In the genomic region with DNA sequence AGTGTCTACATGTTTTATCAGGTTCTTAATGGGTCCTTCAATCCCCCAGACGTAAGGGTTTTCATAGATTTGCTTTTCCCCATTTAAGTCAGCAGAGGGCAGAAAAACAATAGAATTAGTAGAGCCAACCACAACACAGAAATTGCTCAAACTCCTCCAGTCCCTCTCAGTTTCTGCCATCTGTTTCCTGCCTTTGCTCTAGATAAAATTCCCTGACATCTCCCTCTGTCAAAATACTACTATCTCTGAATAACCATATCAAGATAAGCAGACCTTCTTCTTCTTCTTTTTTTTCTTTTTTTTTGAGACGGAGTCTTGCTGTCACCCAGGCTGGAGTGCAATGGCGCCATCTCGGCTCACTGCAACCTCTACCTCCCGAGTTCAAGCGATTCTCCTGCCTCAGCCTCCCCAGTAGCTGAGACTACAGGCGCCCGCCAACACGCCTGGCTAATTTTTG, we compare ENCODE assay signal across 2 cellular contexts.
TF ChIP-seq lines count a peak whose summit lies in the region.
"Not testable (repeated sequence)": the region's sequence is repeated elsewhere in the genome, so short reads cannot be mapped to it uniquely, and the experiment has no call there.

No MANE protein-coding gene starts in this region.

TF ChIP-seq in HEK293, 187 proteins besides CTCF, POLR2A, EP300 and RAD21:
- peak; percentile 68 for TF ChIP-seq ZNF654 (tag by site-specific recombination; IDR thresholded peaks at IDR 0.05; ENCODE audit: low read depth)

TF ChIP-seq in K562, 482 proteins besides CTCF, POLR2A, EP300 and RAD21 (continues in another document):
- TF ChIP-seq STAT5A (IDR thresholded peaks at IDR 0.05; ENCODE audit: borderline replicate concordance, low read length) = peak; percentile 67; the same call in 1 of the 2 replicates
- TF ChIP-seq HDAC3 (IDR thresholded peaks at IDR 0.05; ENCODE audit: borderline replicate concordance, partially characterized antibody) = peak; percentile 62
- TF ChIP-seq MTA2 (IDR thresholded peaks at IDR 0.05; ENCODE audit: low read depth) = peak; percentile 91
- TF ChIP-seq TEAD2 (tag; IDR thresholded peaks at IDR 0.05) = peak; percentile 79
- TF ChIP-seq, protein P1, sequence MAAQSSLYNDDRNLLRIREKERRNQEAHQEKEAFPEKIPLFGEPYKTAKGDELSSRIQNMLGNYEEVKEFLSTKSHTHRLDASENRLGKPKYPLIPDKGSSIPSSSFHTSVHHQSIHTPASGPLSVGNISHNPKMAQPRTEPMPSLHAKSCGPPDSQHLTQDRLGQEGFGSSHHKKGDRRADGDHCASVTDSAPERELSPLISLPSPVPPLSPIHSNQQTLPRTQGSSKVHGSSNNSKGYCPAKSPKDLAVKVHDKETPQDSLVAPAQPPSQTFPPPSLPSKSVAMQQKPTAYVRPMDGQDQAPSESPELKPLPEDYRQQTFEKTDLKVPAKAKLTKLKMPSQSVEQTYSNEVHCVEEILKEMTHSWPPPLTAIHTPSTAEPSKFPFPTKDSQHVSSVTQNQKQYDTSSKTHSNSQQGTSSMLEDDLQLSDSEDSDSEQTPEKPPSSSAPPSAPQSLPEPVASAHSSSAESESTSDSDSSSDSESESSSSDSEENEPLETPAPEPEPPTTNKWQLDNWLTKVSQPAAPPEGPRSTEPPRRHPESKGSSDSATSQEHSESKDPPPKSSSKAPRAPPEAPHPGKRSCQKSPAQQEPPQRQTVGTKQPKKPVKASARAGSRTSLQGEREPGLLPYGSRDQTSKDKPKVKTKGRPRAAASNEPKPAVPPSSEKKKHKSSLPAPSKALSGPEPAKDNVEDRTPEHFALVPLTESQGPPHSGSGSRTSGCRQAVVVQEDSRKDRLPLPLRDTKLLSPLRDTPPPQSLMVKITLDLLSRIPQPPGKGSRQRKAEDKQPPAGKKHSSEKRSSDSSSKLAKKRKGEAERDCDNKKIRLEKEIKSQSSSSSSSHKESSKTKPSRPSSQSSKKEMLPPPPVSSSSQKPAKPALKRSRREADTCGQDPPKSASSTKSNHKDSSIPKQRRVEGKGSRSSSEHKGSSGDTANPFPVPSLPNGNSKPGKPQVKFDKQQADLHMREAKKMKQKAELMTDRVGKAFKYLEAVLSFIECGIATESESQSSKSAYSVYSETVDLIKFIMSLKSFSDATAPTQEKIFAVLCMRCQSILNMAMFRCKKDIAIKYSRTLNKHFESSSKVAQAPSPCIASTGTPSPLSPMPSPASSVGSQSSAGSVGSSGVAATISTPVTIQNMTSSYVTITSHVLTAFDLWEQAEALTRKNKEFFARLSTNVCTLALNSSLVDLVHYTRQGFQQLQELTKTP (IDR thresholded peaks at IDR 0.05; ENCODE audit: low read depth in 1 of 2, partially characterized antibody in 2 of 2) = peak in 1 of 2 experiments; percentile 63
- peak; percentile 95 for TF ChIP-seq CBFA2T3 (IDR thresholded peaks at IDR 0.05)
- TF ChIP-seq, protein P2, sequence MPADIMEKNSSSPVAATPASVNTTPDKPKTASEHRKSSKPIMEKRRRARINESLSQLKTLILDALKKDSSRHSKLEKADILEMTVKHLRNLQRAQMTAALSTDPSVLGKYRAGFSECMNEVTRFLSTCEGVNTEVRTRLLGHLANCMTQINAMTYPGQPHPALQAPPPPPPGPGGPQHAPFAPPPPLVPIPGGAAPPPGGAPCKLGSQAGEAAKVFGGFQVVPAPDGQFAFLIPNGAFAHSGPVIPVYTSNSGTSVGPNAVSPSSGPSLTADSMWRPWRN (IDR thresholded peaks at IDR 0.05; ENCODE audit: low read depth) = peak; percentile 63; the same call in 1 of the 2 replicates
- peak in 1 of 2 experiments; percentile 54; a peak in 2 of 4 replicates for TF ChIP-seq HDAC1 (IDR thresholded peaks at IDR 0.05)
- peak in 1 of 2 experiments; percentile 56; a peak in 2 of 4 replicates for TF ChIP-seq RCOR1 (IDR thresholded peaks at IDR 0.05; ENCODE audit: borderline replicate concordance in 1 of 2, low read depth in 2 of 2, low read length in 2 of 2)
- TF ChIP-seq CBFA2T2 (conservative IDR thresholded peaks at IDR 0.05) = peak; percentile 91
- peak; percentile 85 for TF ChIP-seq BCOR (IDR thresholded peaks at IDR 0.05)
- TF ChIP-seq CTBP1 (IDR thresholded peaks at IDR 0.05; ENCODE audit: borderline replicate concordance) = peak; percentile 65; the same call in 1 of the 2 replicates
- peak; percentile 85 to 88 for TF ChIP-seq TRIM24 (IDR thresholded peaks at IDR 0.05)
- TF ChIP-seq ETV1 (tag; conservative IDR thresholded peaks at IDR 0.05; ENCODE audit: low read depth) = peak; percentile 86
- peak; percentile 74; the same call in 1 of the 2 replicates for TF ChIP-seq ZNF589 (CRISPR knock-in tag; IDR thresholded peaks at IDR 0.05; ENCODE audit: low read depth)
- peak; percentile 94 for TF ChIP-seq TAL1 (IDR thresholded peaks at IDR 0.05)
- TF ChIP-seq FOSL1 (tag; conservative IDR thresholded peaks at IDR 0.05) = 0 out of 2 replicates have a peak, but pooled peaks have one; percentile 32
- TF ChIP-seq SMARCA4 (IDR thresholded peaks at IDR 0.05) = peak; percentile 95
- TF ChIP-seq ARNT (IDR thresholded peaks at IDR 0.05) = peak in 1 of 2 experiments; percentile 60; a peak in 1 of 4 replicates
- TF ChIP-seq GABPA (tag; conservative IDR thresholded peaks at IDR 0.05; ENCODE audit: low read depth) = peak; percentile 45; the same call in 1 of the 2 replicates
- peak; percentile 67; the same call in 1 of the 2 replicates for TF ChIP-seq NCOA1 (IDR thresholded peaks at IDR 0.05; ENCODE audit: low read depth)
- TF ChIP-seq KHSRP (IDR thresholded peaks at IDR 0.05) = peak; percentile 57; the same call in 1 of the 2 replicates
- peak; percentile 78 for TF ChIP-seq FOXM1 (IDR thresholded peaks at IDR 0.05; ENCODE audit: low read depth)
- TF ChIP-seq FOXM1 (CRISPR knock-in tag; IDR thresholded peaks at IDR 0.05; ENCODE audit: low read depth); CEBPG (CRISPR knock-in tag; IDR thresholded peaks at IDR 0.05); TEAD4 (CRISPR knock-in tag; IDR thresholded peaks at IDR 0.05; ENCODE audit: borderline replicate concordance): not testable (repeated sequence)
- peak; percentile 91 for TF ChIP-seq TCF3 (CRISPR knock-in tag; IDR thresholded peaks at IDR 0.05)
- TF ChIP-seq SMC3 (conservative IDR thresholded peaks at IDR 0.05; ENCODE audit: insufficient read depth, low read depth, low read length) = peak; percentile 31; the same call in 1 of the 2 replicates
- TF ChIP-seq MAZ (CRISPR knock-in tag; conservative IDR thresholded peaks at IDR 0.05 in 1 of 2, IDR thresholded peaks at IDR 0.05 in 1 of 2) = peak in 1 of 2 experiments; percentile 27; a peak in 1 of 4 replicates
- peak; percentile 91 for TF ChIP-seq KLF16 (IDR thresholded peaks at IDR 0.05)
- peak; percentile 87 for TF ChIP-seq ZNF384 (IDR thresholded peaks at IDR 0.05; ENCODE audit: low read depth, low read length)
- 0 out of 2 replicates have a peak, but pooled peaks have one; percentile 11 for TF ChIP-seq CREM (IDR thresholded peaks at IDR 0.05; ENCODE audit: low read depth)
- TF ChIP-seq NFIC (IDR thresholded peaks at IDR 0.05) = peak; percentile 75
- TF ChIP-seq, protein P3, sequence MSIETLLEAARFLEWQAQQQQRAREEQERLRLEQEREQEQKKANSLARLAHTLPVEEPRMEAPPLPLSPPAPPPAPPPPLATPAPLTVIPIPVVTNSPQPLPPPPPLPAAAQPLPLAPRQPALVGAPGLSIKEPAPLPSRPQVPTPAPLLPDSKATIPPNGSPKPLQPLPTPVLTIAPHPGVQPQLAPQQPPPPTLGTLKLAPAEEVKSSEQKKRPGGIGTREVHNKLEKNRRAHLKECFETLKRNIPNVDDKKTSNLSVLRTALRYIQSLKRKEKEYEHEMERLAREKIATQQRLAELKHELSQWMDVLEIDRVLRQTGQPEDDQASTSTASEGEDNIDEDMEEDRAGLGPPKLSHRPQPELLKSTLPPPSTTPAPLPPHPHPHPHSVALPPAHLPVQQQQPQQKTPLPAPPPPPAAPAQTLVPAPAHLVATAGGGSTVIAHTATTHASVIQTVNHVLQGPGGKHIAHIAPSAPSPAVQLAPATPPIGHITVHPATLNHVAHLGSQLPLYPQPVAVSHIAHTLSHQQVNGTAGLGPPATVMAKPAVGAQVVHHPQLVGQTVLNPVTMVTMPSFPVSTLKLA (conservative IDR thresholded peaks at IDR 0.05) = peak in 1 of 2 experiments; percentile 33; a peak in 1 of 4 replicates
- TF ChIP-seq PHB2 (IDR thresholded peaks at IDR 0.05; ENCODE audit: low read depth) = peak; percentile 78; the same call in 1 of the 2 replicates
- TF ChIP-seq, protein P4, sequence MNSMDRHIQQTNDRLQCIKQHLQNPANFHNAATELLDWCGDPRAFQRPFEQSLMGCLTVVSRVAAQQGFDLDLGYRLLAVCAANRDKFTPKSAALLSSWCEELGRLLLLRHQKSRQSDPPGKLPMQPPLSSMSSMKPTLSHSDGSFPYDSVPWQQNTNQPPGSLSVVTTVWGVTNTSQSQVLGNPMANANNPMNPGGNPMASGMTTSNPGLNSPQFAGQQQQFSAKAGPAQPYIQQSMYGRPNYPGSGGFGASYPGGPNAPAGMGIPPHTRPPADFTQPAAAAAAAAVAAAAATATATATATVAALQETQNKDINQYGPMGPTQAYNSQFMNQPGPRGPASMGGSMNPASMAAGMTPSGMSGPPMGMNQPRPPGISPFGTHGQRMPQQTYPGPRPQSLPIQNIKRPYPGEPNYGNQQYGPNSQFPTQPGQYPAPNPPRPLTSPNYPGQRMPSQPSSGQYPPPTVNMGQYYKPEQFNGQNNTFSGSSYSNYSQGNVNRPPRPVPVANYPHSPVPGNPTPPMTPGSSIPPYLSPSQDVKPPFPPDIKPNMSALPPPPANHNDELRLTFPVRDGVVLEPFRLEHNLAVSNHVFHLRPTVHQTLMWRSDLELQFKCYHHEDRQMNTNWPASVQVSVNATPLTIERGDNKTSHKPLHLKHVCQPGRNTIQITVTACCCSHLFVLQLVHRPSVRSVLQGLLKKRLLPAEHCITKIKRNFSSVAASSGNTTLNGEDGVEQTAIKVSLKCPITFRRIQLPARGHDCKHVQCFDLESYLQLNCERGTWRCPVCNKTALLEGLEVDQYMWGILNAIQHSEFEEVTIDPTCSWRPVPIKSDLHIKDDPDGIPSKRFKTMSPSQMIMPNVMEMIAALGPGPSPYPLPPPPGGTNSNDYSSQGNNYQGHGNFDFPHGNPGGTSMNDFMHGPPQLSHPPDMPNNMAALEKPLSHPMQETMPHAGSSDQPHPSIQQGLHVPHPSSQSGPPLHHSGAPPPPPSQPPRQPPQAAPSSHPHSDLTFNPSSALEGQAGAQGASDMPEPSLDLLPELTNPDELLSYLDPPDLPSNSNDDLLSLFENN (IDR thresholded peaks at IDR 0.05; ENCODE audit: low read depth in 2 of 2, low read length in 2 of 2) = peak in 1 of 2 experiments; percentile 86; a peak in 2 of 4 replicates
- peak; percentile 33 for TF ChIP-seq HMGN3 (IDR thresholded peaks at IDR 0.05; ENCODE audit: borderline replicate concordance, extremely low read depth, insufficient read length, low read depth, low read length)
- 0 out of 2 replicates have a peak, but pooled peaks have one; percentile 45 for TF ChIP-seq POLR2AphosphoS5 (IDR thresholded peaks at IDR 0.05; ENCODE audit: control insufficient read depth, insufficient read depth, low read depth, low read length)
- peak; percentile 26 to 54; a peak in 1 of 4 replicates for TF ChIP-seq CEBPG (tag; conservative IDR thresholded peaks at IDR 0.05 in 1 of 2, IDR thresholded peaks at IDR 0.05 in 1 of 2)
- TF ChIP-seq TEAD4 (IDR thresholded peaks at IDR 0.05; ENCODE audit: low read length) = peak; percentile 96
- peak; percentile 42 to 45; a peak in 2 of 4 replicates for TF ChIP-seq KDM1A (IDR thresholded peaks at IDR 0.05)
- TF ChIP-seq, protein P5, sequence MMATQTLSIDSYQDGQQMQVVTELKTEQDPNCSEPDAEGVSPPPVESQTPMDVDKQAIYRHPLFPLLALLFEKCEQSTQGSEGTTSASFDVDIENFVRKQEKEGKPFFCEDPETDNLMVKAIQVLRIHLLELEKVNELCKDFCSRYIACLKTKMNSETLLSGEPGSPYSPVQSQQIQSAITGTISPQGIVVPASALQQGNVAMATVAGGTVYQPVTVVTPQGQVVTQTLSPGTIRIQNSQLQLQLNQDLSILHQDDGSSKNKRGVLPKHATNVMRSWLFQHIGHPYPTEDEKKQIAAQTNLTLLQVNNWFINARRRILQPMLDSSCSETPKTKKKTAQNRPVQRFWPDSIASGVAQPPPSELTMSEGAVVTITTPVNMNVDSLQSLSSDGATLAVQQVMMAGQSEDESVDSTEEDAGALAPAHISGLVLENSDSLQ (IDR thresholded peaks at IDR 0.05) = peak; percentile 79
- peak; percentile 83 for TF ChIP-seq CC2D1A (IDR thresholded peaks at IDR 0.05)
- TF ChIP-seq CEBPB (tag; IDR thresholded peaks at IDR 0.05) = peak; percentile 79
- peak; percentile 89 to 96 for TF ChIP-seq TEAD1 (CRISPR knock-in tag; IDR thresholded peaks at IDR 0.05)
- 0 out of 2 replicates have a peak, but pooled peaks have one; percentile 59 for TF ChIP-seq ZNF175 (CRISPR knock-in tag; IDR thresholded peaks at IDR 0.05; ENCODE audit: low read depth)
- TF ChIP-seq MEIS2 (IDR thresholded peaks at IDR 0.05; ENCODE audit: partially characterized antibody) = peak; percentile 87
- TF ChIP-seq, protein P6, sequence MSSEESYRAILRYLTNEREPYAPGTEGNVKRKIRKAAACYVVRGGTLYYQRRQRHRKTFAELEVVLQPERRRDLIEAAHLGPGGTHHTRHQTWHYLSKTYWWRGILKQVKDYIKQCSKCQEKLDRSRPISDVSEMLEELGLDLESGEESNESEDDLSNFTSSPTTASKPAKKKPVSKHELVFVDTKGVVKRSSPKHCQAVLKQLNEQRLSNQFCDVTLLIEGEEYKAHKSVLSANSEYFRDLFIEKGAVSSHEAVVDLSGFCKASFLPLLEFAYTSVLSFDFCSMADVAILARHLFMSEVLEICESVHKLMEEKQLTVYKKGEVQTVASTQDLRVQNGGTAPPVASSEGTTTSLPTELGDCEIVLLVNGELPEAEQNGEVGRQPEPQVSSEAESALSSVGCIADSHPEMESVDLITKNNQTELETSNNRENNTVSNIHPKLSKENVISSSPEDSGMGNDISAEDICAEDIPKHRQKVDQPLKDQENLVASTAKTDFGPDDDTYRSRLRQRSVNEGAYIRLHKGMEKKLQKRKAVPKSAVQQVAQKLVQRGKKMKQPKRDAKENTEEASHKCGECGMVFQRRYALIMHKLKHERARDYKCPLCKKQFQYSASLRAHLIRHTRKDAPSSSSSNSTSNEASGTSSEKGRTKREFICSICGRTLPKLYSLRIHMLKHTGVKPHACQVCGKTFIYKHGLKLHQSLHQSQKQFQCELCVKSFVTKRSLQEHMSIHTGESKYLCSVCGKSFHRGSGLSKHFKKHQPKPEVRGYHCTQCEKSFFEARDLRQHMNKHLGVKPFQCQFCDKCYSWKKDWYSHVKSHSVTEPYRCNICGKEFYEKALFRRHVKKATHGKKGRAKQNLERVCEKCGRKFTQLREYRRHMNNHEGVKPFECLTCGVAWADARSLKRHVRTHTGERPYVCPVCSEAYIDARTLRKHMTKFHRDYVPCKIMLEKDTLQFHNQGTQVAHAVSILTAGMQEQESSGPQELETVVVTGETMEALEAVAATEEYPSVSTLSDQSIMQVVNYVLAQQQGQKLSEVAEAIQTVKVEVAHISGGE (CRISPR knock-in tag; IDR thresholded peaks at IDR 0.05) = peak in 1 of 3 experiments; percentile 43; a peak in 1 of 6 replicates
- TF ChIP-seq MTA1 (IDR thresholded peaks at IDR 0.05; ENCODE audit: borderline replicate concordance) = peak; percentile 41; the same call in 1 of the 2 replicates
- peak; percentile 77 for TF ChIP-seq SMAD4 (CRISPR knock-in tag; conservative IDR thresholded peaks at IDR 0.05)
